31 cellular contexts compared by ENCODE assay signal in genomic region chr20:16394784-16395183, GRCh38.
"Had no signal": no experiment of that assay in that cellular context is flagged by ENCODE, and none has a peak within 500 bp of the region (broad histone marks: within the 10 kb centered on the region; RNA-seq: fewer than 3 reads in every experiment).

No MANE protein-coding gene starts in this region.

- H3K4me1 Mint-ChIP-seq: natural killer cell; stimulated activated naive CD8-positive, alpha-beta T cell treated with anti-CD3 and anti-CD28 coated beads, Interleukin-15, amount 100 ng/mL, for 72 hours had no signal

- H3K27me3 ChIP-seq: neural progenitor cell, ovary, spleen, suprapubic skin, testis, tibial artery, transverse colon, upper lobe of right lung, uterus had no signal

- H3K27ac ChIP-seq: neural progenitor cell, ovary, parathyroid adenoma, psoas muscle, skin epidermis, spleen, suprapubic skin, testis, tibial artery, transverse colon, upper lobe of right lung, uterus had no signal

- H3K4me1 ChIP-seq: neural progenitor cell, parathyroid adenoma, uterus had no signal

- H3K27me3 Mint-ChIP-seq: progenitor cell of endocrine pancreas; stimulated activated memory B cell treated with anti-CD40 and anti-IgM and Interleukin-4, amounts not matched to agents 10 μg/mL and 1 μg/mL and 100 μg/mL, for 72 hours; stimulated activated naive CD8-positive, alpha-beta T cell treated with anti-CD3 and anti-CD28 coated beads, Interleukin-15, amount 100 ng/mL, for 72 hours; type B pancreatic cell had no signal

- H3K36me3 Mint-ChIP-seq: natural killer cell had no signal

- ATAC-seq: natural killer cell; psoas muscle; right cardiac atrium; sciatic nerve; stimulated activated memory B cell treated with anti-CD40 and anti-IgM and Interleukin-4, amounts not matched to agents 10 μg/mL and 1 μg/mL and 100 μg/mL, for 72 hours; stimulated activated naive CD8-positive, alpha-beta T cell treated with anti-CD3 and anti-CD28 coated beads, Interleukin-15, amount 100 ng/mL, for 72 hours; stimulated activated naive CD8-positive, alpha-beta T cell treated with anti-CD3 and anti-CD28 coated beads, Interleukin-15, Interleukin-2, amounts not matched to agents 100 U/mL and 50 U/mL, for 24 hours; upper lobe of right lung had no signal

- H3K4me3 Mint-ChIP-seq: natural killer cell; nephron; neural progenitor cell; stimulated activated memory B cell treated with anti-CD40 and anti-IgM and Interleukin-4, amounts not matched to agents 10 μg/mL and 1 μg/mL and 100 μg/mL, for 72 hours; stimulated activated naive CD8-positive, alpha-beta T cell treated with anti-CD3 and anti-CD28 coated beads, Interleukin-15, amount 100 ng/mL, for 72 hours; type B pancreatic cell had no signal

- H3K36me3 ChIP-seq: neural progenitor cell, ovary, uterus had no signal

- H3K9me3 ChIP-seq: ovary, psoas muscle, spleen, suprapubic skin, testis, tibial artery, transverse colon, upper lobe of right lung, uterus had no signal

- H3K27ac Mint-ChIP-seq: natural killer cell; nephron; neural progenitor cell; progenitor cell of endocrine pancreas; stimulated activated memory B cell treated with anti-CD40 and anti-IgM and Interleukin-4, amounts not matched to agents 10 μg/mL and 1 μg/mL and 100 μg/mL, for 72 hours; stimulated activated naive CD8-positive, alpha-beta T cell treated with anti-CD3 and anti-CD28 coated beads, Interleukin-15, amount 100 ng/mL, for 72 hours; type B pancreatic cell had no signal

- H3K9me3 Mint-ChIP-seq: natural killer cell; neural progenitor cell; stimulated activated memory B cell treated with anti-CD40 and anti-IgM and Interleukin-4, amounts not matched to agents 10 μg/mL and 1 μg/mL and 100 μg/mL, for 72 hours; stimulated activated naive CD8-positive, alpha-beta T cell treated with anti-CD3 and anti-CD28 coated beads, Interleukin-15, amount 100 ng/mL, for 72 hours; type B pancreatic cell had no signal

- H3K4me3 ChIP-seq: neural progenitor cell, ovary, psoas muscle, skin epidermis, smooth muscle cell, spleen, suprapubic skin, testis, tibial artery, transverse colon, upper lobe of right lung, uterus had no signal

- DNase-seq: natural killer cell; occipital lobe; ovary; posterior cingulate gyrus; psoas muscle; right cardiac atrium; spleen; stimulated activated CD4-positive, alpha-beta T cell treated with anti-CD3 and anti-CD28 coated beads, Interleukin-12 subunit alpha, Interleukin-12 subunit beta, amount 100 ng/mL, for 4 hours; stimulated activated CD4-positive, alpha-beta T cell treated with anti-CD3 and anti-CD28 coated beads, Interleukin-1b, Interleukin-23, amount 100 ng/mL, for 48 hours; stimulated activated CD4-positive, alpha-beta T cell treated with anti-CD3 and anti-CD28 coated beads, Interleukin-4, amount 100 ng/mL, for 1 hour; stimulated activated CD4-positive, alpha-beta T cell treated with anti-CD3 and anti-CD28 coated beads, Interleukin-4, amount 100 ng/mL, for 4 hours; stimulated activated CD8-positive, alpha-beta memory T cell treated with anti-CD3 and anti-CD28 coated beads, Interleukin-4, amount 100 ng/mL, for 48 hours; stimulated activated naive CD4-positive, alpha-beta T cell; stimulated activated naive CD8-positive, alpha-beta T cell treated with anti-CD3 and anti-CD28 coated beads, Interleukin-15, amount 100 ng/mL, for 72 hours; stimulated activated naive CD8-positive, alpha-beta T cell treated with anti-CD3 and anti-CD28 coated beads, Interleukin-15, Interleukin-2, amounts not matched to agents 100 U/mL and 50 U/mL, for 24 hours; substantia nigra; testis; tibial artery; transverse colon; upper lobe of right lung; uterus had no signal
